In the genomic region with DNA sequence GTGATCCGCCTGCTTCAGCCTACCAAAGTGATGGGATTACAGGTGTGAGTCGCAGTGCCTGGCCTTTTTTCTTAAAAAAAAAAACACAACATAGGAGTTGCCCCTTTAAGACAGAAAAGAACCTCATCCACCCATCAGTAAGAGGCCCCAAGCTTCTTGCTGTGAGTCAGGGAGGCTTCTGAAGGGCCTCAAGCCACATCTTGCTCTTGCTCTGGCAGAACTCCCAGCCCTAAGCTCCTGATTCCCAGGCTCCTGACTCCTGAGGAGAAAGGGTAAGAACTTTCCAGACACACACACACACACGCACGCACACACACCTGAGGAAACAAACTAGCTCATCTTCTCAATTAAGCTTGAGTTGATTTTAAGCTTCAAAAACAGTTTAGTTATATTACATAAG, we compare ENCODE assay signal across 2 cellular contexts.
TF ChIP-seq lines count a peak whose summit lies in the region.

No MANE protein-coding gene starts in this region.

TF ChIP-seq in SK-N-SH treated with all-trans-retinoic acid at 6 μM for 48 hours, 23 proteins besides CTCF, POLR2A, EP300 and RAD21:
- TF ChIP-seq ZFP30 (CRISPR knock-in tag; IDR thresholded peaks at IDR 0.05), result no peak
- no peak for TF ChIP-seq CSRNP3 (CRISPR knock-in tag; IDR thresholded peaks at IDR 0.05)
- no peak for TF ChIP-seq TCF4 (CRISPR knock-in tag; IDR thresholded peaks at IDR 0.05; ENCODE audit: borderline replicate concordance)
- no peak for TF ChIP-seq BACH2 (CRISPR knock-in tag; IDR thresholded peaks at IDR 0.05; ENCODE audit: borderline replicate concordance)
- TF ChIP-seq, protein P1, sequence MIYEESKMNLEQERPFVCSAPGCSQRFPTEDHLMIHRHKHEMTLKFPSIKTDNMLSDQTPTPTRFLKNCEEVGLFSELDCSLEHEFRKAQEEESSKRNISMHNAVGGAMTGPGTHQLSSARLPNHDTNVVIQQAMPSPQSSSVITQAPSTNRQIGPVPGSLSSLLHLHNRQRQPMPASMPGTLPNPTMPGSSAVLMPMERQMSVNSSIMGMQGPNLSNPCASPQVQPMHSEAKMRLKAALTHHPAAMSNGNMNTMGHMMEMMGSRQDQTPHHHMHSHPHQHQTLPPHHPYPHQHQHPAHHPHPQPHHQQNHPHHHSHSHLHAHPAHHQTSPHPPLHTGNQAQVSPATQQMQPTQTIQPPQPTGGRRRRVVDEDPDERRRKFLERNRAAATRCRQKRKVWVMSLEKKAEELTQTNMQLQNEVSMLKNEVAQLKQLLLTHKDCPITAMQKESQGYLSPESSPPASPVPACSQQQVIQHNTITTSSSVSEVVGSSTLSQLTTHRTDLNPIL (CRISPR knock-in tag; IDR thresholded peaks at IDR 0.05; ENCODE audit: low read depth), result no peak
- no peak for TF ChIP-seq ARNTL (CRISPR knock-in tag; IDR thresholded peaks at IDR 0.05; ENCODE audit: borderline replicate concordance, low read depth)
- no peak for TF ChIP-seq ZC3H10 (CRISPR knock-in tag; IDR thresholded peaks at IDR 0.05)
- no peak for TF ChIP-seq ZFP3 (CRISPR knock-in tag; IDR thresholded peaks at IDR 0.05)
- TF ChIP-seq ZNF70 (CRISPR knock-in tag; IDR thresholded peaks at IDR 0.05), result no peak
- TF ChIP-seq CSDC2 (CRISPR knock-in tag; IDR thresholded peaks at IDR 0.05), result no peak
- TF ChIP-seq ESRRG (CRISPR knock-in tag; IDR thresholded peaks at IDR 0.05), result no peak
- no peak for TF ChIP-seq SNAI2 (CRISPR knock-in tag; IDR thresholded peaks at IDR 0.05)
- TF ChIP-seq PATZ1 (CRISPR knock-in tag; IDR thresholded peaks at IDR 0.05; ENCODE audit: borderline replicate concordance), result no peak
- TF ChIP-seq ZNF565 (CRISPR knock-in tag; conservative IDR thresholded peaks at IDR 0.05; ENCODE audit: low read depth), result no peak
- TF ChIP-seq OSR1 (CRISPR knock-in tag; IDR thresholded peaks at IDR 0.05), result no peak

TF ChIP-seq in SK-N-SH, 30 proteins besides CTCF, POLR2A, EP300 and RAD21:
- no peak for TF ChIP-seq GABPA (IDR thresholded peaks at IDR 0.05; ENCODE audit: low read depth)
- TF ChIP-seq FOXJ3 (CRISPR knock-in tag; IDR thresholded peaks at IDR 0.05), result no peak
- TF ChIP-seq RFX5 (IDR thresholded peaks at IDR 0.05; ENCODE audit: low read length), result no peak
- no peak for TF ChIP-seq TCF12 (IDR thresholded peaks at IDR 0.05)
- TF ChIP-seq NRF1 (IDR thresholded peaks at IDR 0.05; ENCODE audit: low read depth, low read length), result no peak
- no peak for TF ChIP-seq USF1 (IDR thresholded peaks at IDR 0.05; ENCODE audit: borderline replicate concordance, low read depth)
- no peak for TF ChIP-seq ELF1 (IDR thresholded peaks at IDR 0.05)
- TF ChIP-seq, protein P2, sequence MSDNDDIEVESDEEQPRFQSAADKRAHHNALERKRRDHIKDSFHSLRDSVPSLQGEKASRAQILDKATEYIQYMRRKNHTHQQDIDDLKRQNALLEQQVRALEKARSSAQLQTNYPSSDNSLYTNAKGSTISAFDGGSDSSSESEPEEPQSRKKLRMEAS (IDR thresholded peaks at IDR 0.05; ENCODE audit: low read depth), result no peak
- no peak for TF ChIP-seq MXI1 (IDR thresholded peaks at IDR 0.05; ENCODE audit: low read depth, low read length)
- TF ChIP-seq REST (IDR thresholded peaks at IDR 0.05; ENCODE audit: low read depth, low read length), result no peak
- no peak for TF ChIP-seq ZBTB33 (IDR thresholded peaks at IDR 0.05; ENCODE audit: borderline replicate concordance, low read depth)
- TF ChIP-seq POLR2AphosphoS5 (IDR thresholded peaks at IDR 0.05; ENCODE audit: low read depth, low read length), result no peak
- TF ChIP-seq SIN3A (IDR thresholded peaks at IDR 0.05; ENCODE audit: borderline replicate concordance, low read depth, low read length), result no peak
- TF ChIP-seq TAF1 (IDR thresholded peaks at IDR 0.05; ENCODE audit: borderline replicate concordance, low read depth, low read length), result no peak
- no peak for TF ChIP-seq SMC3 (IDR thresholded peaks at IDR 0.05; ENCODE audit: low read depth, low read length)
- TF ChIP-seq, protein P3, sequence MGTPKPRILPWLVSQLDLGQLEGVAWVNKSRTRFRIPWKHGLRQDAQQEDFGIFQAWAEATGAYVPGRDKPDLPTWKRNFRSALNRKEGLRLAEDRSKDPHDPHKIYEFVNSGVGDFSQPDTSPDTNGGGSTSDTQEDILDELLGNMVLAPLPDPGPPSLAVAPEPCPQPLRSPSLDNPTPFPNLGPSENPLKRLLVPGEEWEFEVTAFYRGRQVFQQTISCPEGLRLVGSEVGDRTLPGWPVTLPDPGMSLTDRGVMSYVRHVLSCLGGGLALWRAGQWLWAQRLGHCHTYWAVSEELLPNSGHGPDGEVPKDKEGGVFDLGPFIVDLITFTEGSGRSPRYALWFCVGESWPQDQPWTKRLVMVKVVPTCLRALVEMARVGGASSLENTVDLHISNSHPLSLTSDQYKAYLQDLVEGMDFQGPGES (IDR thresholded peaks at IDR 0.05; ENCODE audit: low read depth, low read length), result no peak
